Comparison of ENCODE assay signal across 11 cellular contexts in the genomic region with DNA sequence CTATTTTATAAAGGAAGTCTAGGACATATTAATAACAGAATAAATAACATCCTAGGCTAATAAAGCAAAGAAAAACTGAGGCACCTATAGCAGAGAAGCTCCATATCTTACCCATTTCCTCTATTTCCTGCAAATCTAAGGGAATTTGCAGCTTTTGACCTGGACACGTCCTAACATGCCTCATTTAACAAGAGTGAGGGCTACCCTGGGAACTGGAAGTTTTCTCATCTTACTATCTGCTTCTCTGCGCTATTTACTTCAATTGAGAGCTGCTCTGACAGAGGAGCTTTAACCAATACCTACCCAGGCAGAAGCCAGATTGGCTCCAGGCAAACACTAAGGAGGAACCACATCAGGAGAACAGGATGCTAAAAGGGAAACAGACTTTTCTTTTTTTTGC. TPM values are rescaled to one million over a fixed set of nuclear protein-coding genes. Genes with fewer than 3 reads are reported as not detected.
DNase-seq lines count a peak whose midpoint lies in the region; ATAC-seq, FAIRE-seq and TF ChIP-seq lines count a peak whose summit lies in the region.
"Had no signal": no experiment of that assay in that cellular context is flagged by ENCODE, and none has a peak within 500 bp of the region (broad histone marks: within the 10 kb centered on the region; RNA-seq: fewer than 3 reads in every experiment).

No MANE protein-coding gene starts in this region.

- H3K4me3 Mint-ChIP-seq in neural progenitor cell, result no peak overlapping the region
- H3K4me3 Mint-ChIP-seq: CD4-positive, CD25-positive, alpha-beta regulatory T cell had no signal

- peaks cover 16% of the 10 kb centered on the region for H4K20me1 ChIP-seq in neural progenitor cell (ENCODE audit: low read depth)

- CTCF ChIA-PET in A549 (lab: Yijun Ruan, JAX), result interaction anchor here (0.9 to 1.2 kb wide), 2 partner anchors 31 to 32 kb away, joined by 3 read pairs; no protein-coding TSS in a partner anchor

- no peak for TF ChIP-seq POLR2A in A549 (IDR thresholded peaks at IDR 0.05; ENCODE audit: low read length)

- ATAC-seq in A549 (no peak), HG03135 (IDR thresholded peaks at IDR 0.05; ENCODE audit: unreplicated experiment) (no peak), GM18867 (IDR thresholded peaks at IDR 0.05; ENCODE audit: unreplicated experiment) (no peak)

- POLR2A ChIA-PET in A549 (lab: Yijun Ruan, JAX), result no interaction called here

- TF ChIP-seq CTCF in A549 (IDR thresholded peaks at IDR 0.05) (no peak), neural progenitor cell (IDR thresholded peaks at IDR 0.05) (no peak)

- H2AFZ ChIP-seq in neural progenitor cell (replicated peaks), result no peak overlapping the region

- H3K79me2 ChIP-seq in neural progenitor cell (ENCODE audit: low read depth), result peaks cover 69% of the 10 kb centered on the region

- H3K9me3 Mint-ChIP-seq in neural progenitor cell, result no peaks in the 10 kb centered on the region

- H3K27ac ChIP-seq in A549, result peak overlapping the region; percentile 60 to 81
- peak overlapping the region; percentile 95 for H3K27ac ChIP-seq in epithelial cell of prostate
- no peak overlapping the region for H3K27ac ChIP-seq in neural progenitor cell

- 59% methylated on average over 2 of the region's 2 CpGs for WGBS in A549 (ENCODE audit: missing lambda C conversion rate)

- H3K27me3 ChIP-seq in neural progenitor cell, result no peaks in the 10 kb centered on the region

- H3K9ac ChIP-seq in neural progenitor cell, result no peak overlapping the region

- H3K4me2 ChIP-seq in A549, result peak overlapping the region; percentile 80
- H3K4me2 ChIP-seq in neural progenitor cell, result peak overlapping the region; percentile 86

- no peak for DNase-seq in A549 (ENCODE audit: low read depth in 1 of 2, low spot score in 1 of 2)
- peak; percentile 59 for DNase-seq in LoVo (ENCODE audit: low spot score)
- DNase-seq in epithelial cell of prostate (ENCODE audit: low read depth, low spot score), result peak; percentile 73
- DNase-seq in neural progenitor cell (ENCODE audit: low spot score), result peak; percentile 28
- no peak for DNase-seq in NCI-H187 treated with DMSO at 0.1 percent for 48 hours (lab: John Stamatoyannopoulos, UW)
- no peak for DNase-seq in hippocampal formation (lab: John Stamatoyannopoulos, UW)
- DNase-seq: CD4-positive, CD25-positive, alpha-beta regulatory T cell; MV-4-11; OCI-M1 had no signal

- H3K4me3 ChIP-seq in A549 (peak overlapping the region; percentile 4; the same call in 2 of the 3 replicates), neural progenitor cell (no peak overlapping the region)

- TF ChIP-seq EP300 in A549 (IDR thresholded peaks at IDR 0.05), result no peak

- peaks cover 30% of the 10 kb centered on the region for H3K4me1 Mint-ChIP-seq in neural progenitor cell

- no peak overlapping the region for H3K27ac Mint-ChIP-seq in neural progenitor cell
- H3K27ac Mint-ChIP-seq: CD4-positive, CD25-positive, alpha-beta regulatory T cell had no signal

- H3K4me1 ChIP-seq in A549 (peaks cover 57% of the 10 kb centered on the region), neural progenitor cell (peaks cover 49% of the 10 kb centered on the region)

- H3K9me3 ChIP-seq in A549 (no peaks in the 10 kb centered on the region), neural progenitor cell (ENCODE audit: low read depth) (no peaks in the 10 kb centered on the region)

- peaks cover 8% of the 10 kb centered on the region for H3K36me3 ChIP-seq in neural progenitor cell

- H3F3A ChIP-seq in neural progenitor cell (ENCODE audit: low read depth), result peaks cover 8% of the 10 kb centered on the region

- FAIRE-seq in A549 (lab: Jason Lieb, UNC), result no peak

- H3K36me3 Mint-ChIP-seq in neural progenitor cell, result peaks cover 14% of the 10 kb centered on the region
- H3K36me3 Mint-ChIP-seq: CD4-positive, CD25-positive, alpha-beta regulatory T cell had no signal

- no peak for TF ChIP-seq RAD21 in A549 (conservative IDR thresholded peaks at IDR 0.05 in 1 of 2, IDR thresholded peaks at IDR 0.05 in 1 of 2)

- H3K27me3 Mint-ChIP-seq in neural progenitor cell (ENCODE audit: insufficient read depth, low read depth), result peaks cover 5% of the 10 kb centered on the region

TF ChIP-seq in A549, 52 proteins besides CTCF, POLR2A, EP300 and RAD21:
- TF ChIP-seq ELK1 (IDR thresholded peaks at IDR 0.05; ENCODE audit: low read depth, low read length) (no peak), ZSCAN20 (CRISPR knock-in tag; IDR thresholded peaks at IDR 0.05) (no peak), JUNB (IDR thresholded peaks at IDR 0.05) (no peak), EHF (CRISPR knock-in tag; IDR thresholded peaks at IDR 0.05) (no peak), HMGXB4 (CRISPR knock-in tag; IDR thresholded peaks at IDR 0.05; ENCODE audit: borderline replicate concordance) (no peak)

RNA-seq across cellular contexts. Expression of gene YBX3, which starts 5.7 kb away (rescaled TPM):
- polyA plus RNA-seq in A549 (2011; rRNA removed), result 136 and 150 TPM in 2 replicates
- polyA plus RNA-seq in A549 (2012; cell fraction: cytosol; rRNA removed), result 228 and 245 TPM in 2 replicates
- polyA plus RNA-seq in A549 (2012; cell fraction: nucleus; rRNA removed), result 335 and 339 TPM in 2 replicates
- 140 to 176 TPM (median 146 TPM) in 3 replicates for polyA plus RNA-seq in A549 (2017; fragmentation: RNase III; extraction: RNeasy Plus Mini Kit Qiagen cat#74134 plus additional on column Dnase treatment)
- 181 and 191 TPM in 2 replicates for polyA minus RNA-seq in A549 (2011; rRNA and poly(A)+ RNA removed)
- total RNA-seq in neural progenitor cell (ENCODE audit: low replicate concordance), result 78.9 and 123 TPM in 2 replicates

RNA-seq across cellular contexts. Expression of gene STYK1, which starts 43.6 kb away (rescaled TPM):
- 0.46 and 0.56 TPM in 2 replicates for polyA plus RNA-seq in A549 (2011; rRNA removed)
- polyA plus RNA-seq in A549 (2012; cell fraction: cytosol; rRNA removed), result 0.07 and 0.16 TPM in 2 replicates
- polyA plus RNA-seq in A549 (2012; cell fraction: nucleus; rRNA removed), result 0.10 and 0.23 TPM in 2 replicates
- polyA plus RNA-seq in A549 (2017; fragmentation: RNase III; extraction: RNeasy Plus Mini Kit Qiagen cat#74134 plus additional on column Dnase treatment), result 0.21 to 0.54 TPM (median 0.32 TPM) in 3 replicates
- 0.50 TPM in 1 of 2 replicates, not detected in the other for polyA minus RNA-seq in A549 (2011; rRNA and poly(A)+ RNA removed)
- total RNA-seq in neural progenitor cell (ENCODE audit: low replicate concordance), result 0.06 and 0.15 TPM in 2 replicates
- total RNA-seq: CD4-positive, CD25-positive, alpha-beta regulatory T cell had no signal
- polyA plus RNA-seq: CD4-positive, CD25-positive, alpha-beta regulatory T cell had no signal

Comparison
In these comparisons a context has a peak if more than half of its experiments do, and no peak if none do; other contexts are left out.
1. DNase-seq: peak in LoVo (single experiment), epithelial cell of prostate (single experiment) and neural progenitor cell (single experiment); none in A549 (0 of 2), NCI-H187 treated with DMSO at 0.1 percent for 48 hours (single experiment) and hippocampal formation (0 of 2).